Comparison of ENCODE assay signal across 19 cellular contexts in the genomic region with DNA sequence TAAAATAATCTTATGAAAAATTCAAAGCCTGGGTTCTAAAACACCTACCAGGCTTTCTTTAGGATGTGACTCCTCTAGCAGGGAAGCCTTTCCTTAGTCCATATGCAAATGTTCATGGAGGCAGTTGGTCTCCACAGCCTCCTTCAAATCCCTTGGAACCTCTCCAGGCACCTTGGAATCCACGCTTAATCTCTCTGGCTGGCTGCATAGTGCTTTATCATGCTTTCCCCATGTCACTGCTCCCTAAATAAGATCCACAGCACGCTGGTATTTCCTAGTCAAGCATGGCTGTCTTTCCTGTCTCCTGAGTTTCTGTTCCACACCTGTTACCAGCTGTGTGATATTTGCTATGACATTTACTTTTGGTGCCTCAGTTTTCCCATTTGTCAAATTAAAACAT.
A peak's percentile ranks its signal among the peaks of the same experiment; 100 is the strongest.
DNase-seq lines count a peak whose midpoint lies in the region; ATAC-seq and TF ChIP-seq lines count a peak whose summit lies in the region.
"Had no signal": no experiment of that assay in that cellular context is flagged by ENCODE, and none has a peak within 500 bp of the region (broad histone marks: within the 10 kb centered on the region; RNA-seq: fewer than 3 reads in every experiment).

No MANE protein-coding gene starts in this region.

- no TSS peak for BruUV-seq in PC-9 (replicated peaks; lab: Mats Ljungman, UMichigan)

- POLR2A ChIA-PET in PC-9 (lab: Charles Lee; ENCODE audit: unreplicated experiment): no interaction called here

- peaks cover 8% of the 10 kb centered on the region for H3K9me3 Mint-ChIP-seq in osteocyte (ENCODE audit: unreplicated experiment)
- H3K9me3 Mint-ChIP-seq: CD8-positive, alpha-beta memory T cell; IgD-negative memory B cell had no signal

- intact Hi-C loops in left ventricle myocardium superior (cut with micrococcal nuclease): no loop called here
- intact Hi-C loops in PC-9 (cut with micrococcal nuclease; ENCODE audit: unreplicated experiment): no loop called here

- no peak overlapping the region for H2AFZ ChIP-seq in PC-9

- no peaks in the 10 kb centered on the region for H3K27me3 Mint-ChIP-seq in osteocyte (ENCODE audit: unreplicated experiment)

- H3K27me3 ChIP-seq in right atrium auricular region (no peaks in the 10 kb centered on the region), PC-9 (ENCODE audit: insufficient read depth, low read depth) (no peaks in the 10 kb centered on the region)

- no peak overlapping the region for H3K27ac ChIP-seq in right atrium auricular region
- H3K27ac ChIP-seq in VCaP: peak overlapping the region; percentile 97; the same call in 1 of the 2 replicates
- no peak overlapping the region for H3K27ac ChIP-seq in PC-9
- H3K27ac ChIP-seq: C4-2B had no signal

- no peaks in the 10 kb centered on the region for H3K79me2 ChIP-seq in PC-9 (ENCODE audit: low read depth)

- H3K9me3 ChIP-seq in right atrium auricular region: no peaks in the 10 kb centered on the region
- H3K9me3 ChIP-seq in PC-9 (ENCODE audit: insufficient read depth, low read depth): no peaks in the 10 kb centered on the region

- H3K27ac Mint-ChIP-seq in osteocyte (ENCODE audit: unreplicated experiment): no peak overlapping the region
- H3K27ac Mint-ChIP-seq: CD8-positive, alpha-beta memory T cell; IgD-negative memory B cell had no signal

- no peaks in the 10 kb centered on the region for H3K9me2 ChIP-seq in PC-9 (ENCODE audit: insufficient read depth)

- H3K4me3 ChIP-seq in right atrium auricular region: no peak overlapping the region
- no peak overlapping the region for H3K4me3 ChIP-seq in PC-9

- peaks cover 3% of the 10 kb centered on the region for H3K36me3 Mint-ChIP-seq in osteocyte (ENCODE audit: unreplicated experiment)
- H3K36me3 Mint-ChIP-seq: CD8-positive, alpha-beta memory T cell; IgD-negative memory B cell had no signal

- no peak overlapping the region for H3K4me3 Mint-ChIP-seq in osteocyte (ENCODE audit: unreplicated experiment)
- H3K4me3 Mint-ChIP-seq: CD8-positive, alpha-beta memory T cell; IgD-negative memory B cell had no signal

- DNase-seq in right atrium auricular region (ENCODE audit: low spot score) (peak; percentile 56), left ventricle myocardium superior (no peak), osteocyte (ENCODE audit: extremely low spot score, unreplicated experiment) (peak; percentile 23), PC-9 (no peak), pons (ENCODE audit: low spot score) (no peak)
- DNase-seq: Calu3; CD8-positive, alpha-beta memory T cell; EL; Karpas-422; NCI-H1694; NCI-H2081 treated with DMSO at 0.1 percent for 48 hours; NCI-H510A; OCI-M1 had no signal

- H3F3A ChIP-seq in PC-9 (ENCODE audit: insufficient read depth, low read depth): no peaks in the 10 kb centered on the region

- no peaks in the 10 kb centered on the region for H4K20me1 ChIP-seq in PC-9 (ENCODE audit: insufficient read depth)

- TF ChIP-seq CTCF in right atrium auricular region (IDR thresholded peaks at IDR 0.05) (no peak), VCaP (conservative IDR thresholded peaks at IDR 0.05) (no peak), osteocyte (IDR thresholded peaks at IDR 0.05) (no peak), PC-9 (conservative IDR thresholded peaks at IDR 0.05) (no peak)

- H3K4me1 Mint-ChIP-seq in osteocyte (ENCODE audit: unreplicated experiment): no peaks in the 10 kb centered on the region
- H3K4me1 Mint-ChIP-seq: CD8-positive, alpha-beta memory T cell; IgD-negative memory B cell had no signal

- CTCF ChIA-PET in PC-9 (lab: Charles Lee): no interaction called here

- ATAC-seq in left ventricle myocardium superior (no peak), GM19452 (IDR thresholded peaks at IDR 0.05; ENCODE audit: unreplicated experiment) (no peak)
- ATAC-seq: HCT116, Right ventricle myocardium inferior had no signal

- H3K36me3 ChIP-seq in right atrium auricular region: no peaks in the 10 kb centered on the region
- no peaks in the 10 kb centered on the region for H3K36me3 ChIP-seq in PC-9 (ENCODE audit: low read depth)

- no peak overlapping the region for H3K4me2 ChIP-seq in PC-9

- peaks cover 0 to 6% of the 10 kb centered on the region in 2 donors for H3K4me1 ChIP-seq in right atrium auricular region
- H3K4me1 ChIP-seq in PC-9 (replicated peaks; ENCODE audit: insufficient read depth): no peaks in the 10 kb centered on the region

Comparison
In these comparisons a context has a peak if more than half of its experiments do, and no peak if none do; other contexts are left out.
1. DNase-seq: peak in right atrium auricular region (single experiment) and osteocyte (single experiment); none in left ventricle myocardium superior (single experiment), PC-9 (0 of 2) and pons (single experiment).